ENCODE assay signal across 18 cellular contexts in the genomic region with DNA sequence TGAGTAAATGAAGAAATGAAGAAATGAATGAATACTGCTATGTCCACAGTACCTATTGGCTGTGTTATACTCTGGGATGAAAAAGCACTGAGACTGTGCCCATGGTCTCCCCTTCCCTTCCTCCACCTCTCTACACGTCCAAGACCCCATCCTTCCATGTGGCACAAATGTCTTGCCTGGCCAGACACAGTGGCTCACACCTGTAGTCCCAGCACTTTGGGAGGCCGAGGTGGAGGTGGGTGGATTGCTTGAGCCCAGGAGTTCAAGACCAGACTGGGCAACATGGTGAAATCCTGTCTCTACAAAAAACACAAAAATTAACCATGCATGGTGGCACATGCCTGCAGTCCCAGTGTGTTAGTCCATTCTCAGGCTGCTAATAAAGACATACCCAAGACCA.
DNase-seq lines count a peak whose midpoint lies in the region; ATAC-seq and TF ChIP-seq lines count a peak whose summit lies in the region.
"Had no signal": no experiment of that assay in that cellular context is flagged by ENCODE, and none has a peak within 500 bp of the region (broad histone marks: within the 10 kb centered on the region; RNA-seq: fewer than 3 reads in every experiment).

No MANE protein-coding gene starts in this region.

- no peak overlapping the region for H3K9ac ChIP-seq in endodermal cell (ENCODE audit: extremely low read depth, low read length, poor library complexity, severe bottlenecking)
- H3K9ac ChIP-seq: GM23248 had no signal

- TF ChIP-seq CTCF in right atrium auricular region (IDR thresholded peaks at IDR 0.05) (no peak), endodermal cell (conservative IDR thresholded peaks at IDR 0.05) (no peak), vagina (IDR thresholded peaks at IDR 0.05) (no peak), brain microvascular endothelial cell (IDR thresholded peaks at IDR 0.05; ENCODE audit: low read depth, low read length, missing control alignments) (no peak)

- H3K27me3 Mint-ChIP-seq in endodermal cell (ENCODE audit: insufficient read depth) (peaks cover 4% of the 10 kb centered on the region), T-helper 17 cell (peaks cover 6% of the 10 kb centered on the region)

- intact Hi-C loops in right cardiac atrium (cut with DNase I), result loop anchor here in 1 of 4 donors (5.0 kb wide), 1 partner anchor 42 kb away; no protein-coding TSS in a partner anchor
- intact Hi-C loops in vagina (cut with DNase I), result no loop called here

- H3K36me3 ChIP-seq in right atrium auricular region, result no peaks in the 10 kb centered on the region
- no peaks in the 10 kb centered on the region for H3K36me3 ChIP-seq in endodermal cell (ENCODE audit: control insufficient read depth, insufficient read depth, low read length)
- no peaks in the 10 kb centered on the region for H3K36me3 ChIP-seq in vagina
- no peaks in the 10 kb centered on the region for H3K36me3 ChIP-seq in brain microvascular endothelial cell (replicated peaks)

- H3K27me3 ChIP-seq in right atrium auricular region (no peaks in the 10 kb centered on the region), right cardiac atrium (ENCODE audit: control insufficient read depth, insufficient read depth) (no peaks in the 10 kb centered on the region), endodermal cell (ENCODE audit: control insufficient read depth, insufficient read depth, low read length, poor library complexity, severe bottlenecking) (no peaks in the 10 kb centered on the region), vagina (no peaks in the 10 kb centered on the region), brain microvascular endothelial cell (replicated peaks) (no peaks in the 10 kb centered on the region)

- no peak for TF ChIP-seq POLR2A in vagina (IDR thresholded peaks at IDR 0.05)

- H3K4me1 Mint-ChIP-seq in endodermal cell, result no peaks in the 10 kb centered on the region
- H3K4me1 Mint-ChIP-seq in T-helper 17 cell, result no peaks in the 10 kb centered on the region
- H3K4me1 Mint-ChIP-seq: CD4-positive, alpha-beta memory T cell had no signal

- H3K4me3 Mint-ChIP-seq in endodermal cell (no peak overlapping the region), T-helper 17 cell (no peak overlapping the region)
- H3K4me3 Mint-ChIP-seq: CD4-positive, alpha-beta memory T cell had no signal

- DNase-seq in right atrium auricular region (ENCODE audit: low spot score), result peak; percentile 13
- no peak for DNase-seq in right cardiac atrium
- peak; percentile 5 for DNase-seq in endodermal cell
- peak; percentile 60 for DNase-seq in mesenteric fat pad (ENCODE audit: low spot score)
- DNase-seq in vagina (ENCODE audit: extremely low spot score in 2 of 2), result peak; percentile 28 to 69
- DNase-seq in T-helper 17 cell, result no peak
- no peak for DNase-seq in brain microvascular endothelial cell
- DNase-seq: C1 segment of cervical spinal cord; Calu3; CD4-positive, alpha-beta memory T cell; COR-L47; DMS53; DMS79 treated with DMSO at 0.1 percent for 48 hours; GF-D8; GM23248; H7 had no signal

- 91% methylated on average over 2 of the region's 2 CpGs for WGBS in right cardiac atrium
- 97% methylated on average over 2 of the region's 2 CpGs; no CpG with 5 or more reads in 1 of the 2 experiments for WGBS in endodermal cell (ENCODE audit: insufficient coverage in 1 of 2, insufficient read length in 1 of 2), 2 experiments

- peaks cover 29% of the 10 kb centered on the region for H3K9me3 Mint-ChIP-seq in endodermal cell

- H3K27ac Mint-ChIP-seq in endodermal cell (no peak overlapping the region), T-helper 17 cell (no peak overlapping the region)
- H3K27ac Mint-ChIP-seq: CD4-positive, alpha-beta memory T cell had no signal

- H3K27ac ChIP-seq in right atrium auricular region (no peak overlapping the region), right cardiac atrium (ENCODE audit: low read length) (no peak overlapping the region), endodermal cell (ENCODE audit: low read depth, low read length) (no peak overlapping the region), vagina (no peak overlapping the region), brain microvascular endothelial cell (no peak overlapping the region)
- H3K27ac ChIP-seq: GM23248 had no signal

- no peaks in the 10 kb centered on the region for H3K36me3 Mint-ChIP-seq in endodermal cell (ENCODE audit: low read depth)
- no peaks in the 10 kb centered on the region for H3K36me3 Mint-ChIP-seq in T-helper 17 cell (ENCODE audit: low read depth)

- no peak for ATAC-seq in right cardiac atrium
- no peak for ATAC-seq in T-helper 17 cell
- no peak for ATAC-seq in GM18861 (IDR thresholded peaks at IDR 0.05; ENCODE audit: unreplicated experiment)
- ATAC-seq: HCT116 had no signal

- no peak overlapping the region for H3K4me3 ChIP-seq in right atrium auricular region
- no peak overlapping the region for H3K4me3 ChIP-seq in right cardiac atrium (ENCODE audit: low read length)
- no peak overlapping the region for H3K4me3 ChIP-seq in endodermal cell (ENCODE audit: low read length)
- H3K4me3 ChIP-seq in vagina, result no peak overlapping the region
- no peak overlapping the region for H3K4me3 ChIP-seq in brain microvascular endothelial cell (ENCODE audit: low read depth, low read length)
- H3K4me3 ChIP-seq: GM23248 had no signal

- in situ Hi-C loops in brain microvascular endothelial cell (cut with HindIII; ENCODE audit: low pct_ligation_motif_present, low sequenced_read_pairs), result no loop called here

- peaks cover 0 to 9% of the 10 kb centered on the region in 2 donors for H3K9me3 ChIP-seq in right atrium auricular region
- H3K9me3 ChIP-seq in right cardiac atrium (ENCODE audit: control insufficient read depth, low read length), result peaks cover 1% of the 10 kb centered on the region
- peaks cover 16% of the 10 kb centered on the region for H3K9me3 ChIP-seq in endodermal cell (ENCODE audit: control insufficient read depth, low read length)
- no peaks in the 10 kb centered on the region for H3K9me3 ChIP-seq in vagina
- peaks cover 7% of the 10 kb centered on the region for H3K9me3 ChIP-seq in T-helper 17 cell (ENCODE audit: control insufficient read depth, low read length, poor library complexity, severe bottlenecking)

- H3K4me1 ChIP-seq in right atrium auricular region (peaks cover 0 to 12% of the 10 kb centered on the region in 2 donors), right cardiac atrium (ENCODE audit: control insufficient read depth, insufficient read depth, low read length) (peaks cover 2% of the 10 kb centered on the region), endodermal cell (ENCODE audit: control insufficient read depth, insufficient read depth, low read length) (no peaks in the 10 kb centered on the region), vagina (peaks cover 6% of the 10 kb centered on the region)

Comparison
In these comparisons a context has a peak if more than half of its experiments do, and no peak if none do; other contexts are left out.
1. DNase-seq: peak in right atrium auricular region (single experiment), endodermal cell (single experiment), mesenteric fat pad (single experiment) and vagina (2 of 2); none in right cardiac atrium (0 of 3), T-helper 17 cell (0 of 3) and brain microvascular endothelial cell (single experiment).